In the genomic region with DNA sequence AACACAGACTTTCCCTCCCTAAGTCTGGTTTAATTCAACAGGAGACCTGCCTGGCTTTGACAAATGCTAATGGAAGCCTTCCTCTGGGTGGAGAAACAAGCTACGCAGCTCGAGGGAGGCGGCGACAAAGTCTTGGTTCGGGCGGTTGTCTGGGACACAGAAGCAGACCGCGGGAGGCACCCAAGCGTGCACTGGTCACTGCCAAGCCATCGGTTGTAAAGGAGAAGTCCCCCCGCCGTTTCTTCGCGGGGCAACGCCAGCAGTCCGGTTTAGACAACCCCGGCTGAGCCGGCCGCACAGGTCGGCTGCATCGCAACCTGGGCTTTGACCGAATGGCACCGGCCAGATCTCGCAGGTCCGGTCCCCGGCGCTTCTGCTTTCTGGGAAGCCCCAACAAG, we compare ENCODE assay signal across 1 cellular context.
TF ChIP-seq lines count a peak whose summit lies in the region.

No MANE protein-coding gene starts in this region.

TF ChIP-seq in HepG2, 621 proteins besides CTCF, POLR2A, EP300 and RAD21:
- TF ChIP-seq NFKB2 (CRISPR knock-in tag; IDR thresholded peaks at IDR 0.05; ENCODE audit: borderline replicate concordance) = 0 out of 2 replicates have a peak, but pooled peaks have one; percentile 30
- no peak for TF ChIP-seq ARNT2 (CRISPR knock-in tag; IDR thresholded peaks at IDR 0.05; ENCODE audit: low read depth)
- TF ChIP-seq ZNF33B (CRISPR knock-in tag; IDR thresholded peaks at IDR 0.05) = no peak
- no peak for TF ChIP-seq JUNB (CRISPR knock-in tag; IDR thresholded peaks at IDR 0.05; ENCODE audit: borderline replicate concordance)
- no peak for TF ChIP-seq LCORL (IDR thresholded peaks at IDR 0.05)
- 0 out of 2 replicates have a peak, but pooled peaks have one; percentile 8 for TF ChIP-seq LCORL (CRISPR knock-in tag; IDR thresholded peaks at IDR 0.05)
- no peak for TF ChIP-seq THYN1 (CRISPR knock-in tag; IDR thresholded peaks at IDR 0.05; ENCODE audit: borderline replicate concordance, low read depth)
- no peak for TF ChIP-seq HDAC1 (CRISPR knock-in tag; IDR thresholded peaks at IDR 0.05)
- TF ChIP-seq SRSF4 (IDR thresholded peaks at IDR 0.05; ENCODE audit: low read depth, low read length, poor library complexity, severe bottlenecking) = no peak
- TF ChIP-seq POLR2AphosphoS5 (IDR thresholded peaks at IDR 0.05; ENCODE audit: low read depth, low read length) = 0 out of 2 replicates have a peak, but pooled peaks have one; percentile 23
- no peak for TF ChIP-seq ZNF382 (CRISPR knock-in tag; IDR thresholded peaks at IDR 0.05; ENCODE audit: borderline replicate concordance)
- TF ChIP-seq, protein P1, sequence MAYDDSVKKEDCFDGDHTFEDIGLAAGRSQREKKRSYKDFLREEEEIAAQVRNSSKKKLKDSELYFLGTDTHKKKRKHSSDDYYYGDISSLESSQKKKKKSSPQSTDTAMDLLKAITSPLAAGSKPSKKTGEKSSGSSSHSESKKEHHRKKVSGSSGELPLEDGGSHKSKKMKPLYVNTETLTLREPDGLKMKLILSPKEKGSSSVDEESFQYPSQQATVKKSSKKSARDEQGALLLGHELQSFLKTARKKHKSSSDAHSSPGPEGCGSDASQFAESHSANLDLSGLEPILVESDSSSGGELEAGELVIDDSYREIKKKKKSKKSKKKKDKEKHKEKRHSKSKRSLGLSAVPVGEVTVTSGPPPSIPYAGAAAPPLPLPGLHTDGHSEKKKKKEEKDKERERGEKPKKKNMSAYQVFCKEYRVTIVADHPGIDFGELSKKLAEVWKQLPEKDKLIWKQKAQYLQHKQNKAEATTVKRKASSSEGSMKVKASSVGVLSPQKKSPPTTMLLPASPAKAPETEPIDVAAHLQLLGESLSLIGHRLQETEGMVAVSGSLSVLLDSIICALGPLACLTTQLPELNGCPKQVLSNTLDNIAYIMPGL (CRISPR knock-in tag; IDR thresholded peaks at IDR 0.05; ENCODE audit: borderline replicate concordance in 1 of 2, low read depth in 1 of 2) = no peak
- TF ChIP-seq ZNF749 (CRISPR knock-in tag; IDR thresholded peaks at IDR 0.05; ENCODE audit: borderline replicate concordance) = no peak
- TF ChIP-seq, protein P2, sequence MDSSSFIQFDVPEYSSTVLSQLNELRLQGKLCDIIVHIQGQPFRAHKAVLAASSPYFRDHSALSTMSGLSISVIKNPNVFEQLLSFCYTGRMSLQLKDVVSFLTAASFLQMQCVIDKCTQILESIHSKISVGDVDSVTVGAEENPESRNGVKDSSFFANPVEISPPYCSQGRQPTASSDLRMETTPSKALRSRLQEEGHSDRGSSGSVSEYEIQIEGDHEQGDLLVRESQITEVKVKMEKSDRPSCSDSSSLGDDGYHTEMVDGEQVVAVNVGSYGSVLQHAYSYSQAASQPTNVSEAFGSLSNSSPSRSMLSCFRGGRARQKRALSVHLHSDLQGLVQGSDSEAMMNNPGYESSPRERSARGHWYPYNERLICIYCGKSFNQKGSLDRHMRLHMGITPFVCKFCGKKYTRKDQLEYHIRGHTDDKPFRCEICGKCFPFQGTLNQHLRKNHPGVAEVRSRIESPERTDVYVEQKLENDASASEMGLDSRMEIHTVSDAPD (CRISPR knock-in tag; IDR thresholded peaks at IDR 0.05) = no peak
- no peak for TF ChIP-seq ZNF550 (CRISPR knock-in tag; IDR thresholded peaks at IDR 0.05; ENCODE audit: borderline replicate concordance)
- TF ChIP-seq REL (CRISPR knock-in tag; conservative IDR thresholded peaks at IDR 0.05) = no peak
- no peak for TF ChIP-seq PHF20 (CRISPR knock-in tag; IDR thresholded peaks at IDR 0.05)
- TF ChIP-seq, protein P3, sequence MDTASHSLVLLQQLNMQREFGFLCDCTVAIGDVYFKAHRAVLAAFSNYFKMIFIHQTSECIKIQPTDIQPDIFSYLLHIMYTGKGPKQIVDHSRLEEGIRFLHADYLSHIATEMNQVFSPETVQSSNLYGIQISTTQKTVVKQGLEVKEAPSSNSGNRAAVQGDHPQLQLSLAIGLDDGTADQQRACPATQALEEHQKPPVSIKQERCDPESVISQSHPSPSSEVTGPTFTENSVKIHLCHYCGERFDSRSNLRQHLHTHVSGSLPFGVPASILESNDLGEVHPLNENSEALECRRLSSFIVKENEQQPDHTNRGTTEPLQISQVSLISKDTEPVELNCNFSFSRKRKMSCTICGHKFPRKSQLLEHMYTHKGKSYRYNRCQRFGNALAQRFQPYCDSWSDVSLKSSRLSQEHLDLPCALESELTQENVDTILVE (CRISPR knock-in tag; IDR thresholded peaks at IDR 0.05) = no peak
- TF ChIP-seq ZFP82 (CRISPR knock-in tag; IDR thresholded peaks at IDR 0.05; ENCODE audit: borderline replicate concordance) = peak; percentile 79
- TF ChIP-seq ZNF768 (CRISPR knock-in tag; IDR thresholded peaks at IDR 0.05) = no peak
- no peak for TF ChIP-seq ZNF562 (CRISPR knock-in tag; IDR thresholded peaks at IDR 0.05; ENCODE audit: borderline replicate concordance)
- no peak for TF ChIP-seq ZNF546 (CRISPR knock-in tag; conservative IDR thresholded peaks at IDR 0.05)
- peak; percentile 14; the same call in 1 of the 2 replicates for TF ChIP-seq FOXJ3 (CRISPR knock-in tag; IDR thresholded peaks at IDR 0.05; ENCODE audit: borderline replicate concordance)
- TF ChIP-seq, protein P4, sequence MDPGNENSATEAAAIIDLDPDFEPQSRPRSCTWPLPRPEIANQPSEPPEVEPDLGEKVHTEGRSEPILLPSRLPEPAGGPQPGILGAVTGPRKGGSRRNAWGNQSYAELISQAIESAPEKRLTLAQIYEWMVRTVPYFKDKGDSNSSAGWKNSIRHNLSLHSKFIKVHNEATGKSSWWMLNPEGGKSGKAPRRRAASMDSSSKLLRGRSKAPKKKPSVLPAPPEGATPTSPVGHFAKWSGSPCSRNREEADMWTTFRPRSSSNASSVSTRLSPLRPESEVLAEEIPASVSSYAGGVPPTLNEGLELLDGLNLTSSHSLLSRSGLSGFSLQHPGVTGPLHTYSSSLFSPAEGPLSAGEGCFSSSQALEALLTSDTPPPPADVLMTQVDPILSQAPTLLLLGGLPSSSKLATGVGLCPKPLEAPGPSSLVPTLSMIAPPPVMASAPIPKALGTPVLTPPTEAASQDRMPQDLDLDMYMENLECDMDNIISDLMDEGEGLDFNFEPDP (CRISPR knock-in tag; conservative IDR thresholded peaks at IDR 0.05) = 0 out of 2 replicates have a peak, but pooled peaks have one; percentile 65
- TF ChIP-seq REXO4 (CRISPR knock-in tag; IDR thresholded peaks at IDR 0.05; ENCODE audit: borderline replicate concordance) = no peak
- TF ChIP-seq ZNF350 (CRISPR knock-in tag; IDR thresholded peaks at IDR 0.05; ENCODE audit: borderline replicate concordance, low read depth) = no peak
- TF ChIP-seq IRF2 (CRISPR knock-in tag; IDR thresholded peaks at IDR 0.05) = no peak
- no peak for TF ChIP-seq ZNF556 (CRISPR knock-in tag; IDR thresholded peaks at IDR 0.05; ENCODE audit: borderline replicate concordance)
- TF ChIP-seq AGO2 (optimal IDR thresholded peaks at IDR 0.05; ENCODE audit: low read depth, low read length) = no peak
- TF ChIP-seq SOX13 (IDR thresholded peaks at IDR 0.05) = no peak
- 0 out of 4 replicates have a peak, but pooled peaks of 1 of the 2 experiments have one; percentile 16 for TF ChIP-seq SOX13 (CRISPR knock-in tag; conservative IDR thresholded peaks at IDR 0.05 in 1 of 2, IDR thresholded peaks at IDR 0.05 in 1 of 2)
- no peak for TF ChIP-seq ZNF552 (CRISPR knock-in tag; IDR thresholded peaks at IDR 0.05; ENCODE audit: borderline replicate concordance)
- TF ChIP-seq GTF3A (CRISPR knock-in tag; conservative IDR thresholded peaks at IDR 0.05) = no peak
- TF ChIP-seq ARID2 (CRISPR knock-in tag; IDR thresholded peaks at IDR 0.05; ENCODE audit: borderline replicate concordance) = no peak
- TF ChIP-seq SNAI1 (CRISPR knock-in tag; IDR thresholded peaks at IDR 0.05; ENCODE audit: borderline replicate concordance) = 0 out of 2 replicates have a peak, but pooled peaks have one; percentile 13
- TF ChIP-seq ZNF644 (CRISPR knock-in tag; IDR thresholded peaks at IDR 0.05; ENCODE audit: low read depth) = no peak
